Comparison of ENCODE assay signal across 8 cellular contexts in genomic region chr6:15260099-15260821, GRCh38. TPM values are rescaled to one million over a fixed set of nuclear protein-coding genes. Genes with fewer than 3 reads are reported as not detected.
DNase-seq lines count a peak whose midpoint lies in the region; ATAC-seq and TF ChIP-seq lines count a peak whose summit lies in the region.
"Had no signal": no experiment of that assay in that cellular context is flagged by ENCODE, and none has a peak within 500 bp of the region (broad histone marks: within the 10 kb centered on the region; RNA-seq: fewer than 3 reads in every experiment).

No MANE protein-coding gene starts in this region.

- peak overlapping the region; percentile 34 for H3K4me2 ChIP-seq in skeletal muscle satellite cell (ENCODE audit: low read length)

- DNase-seq in ELR (ENCODE audit: low read depth) (peak; percentile 48), RWPE2 (ENCODE audit: low spot score) (no peak), fibroblast of gingiva (ENCODE audit: low read depth) (peak; percentile 78), foreskin melanocyte (no peak)

- peak overlapping the region; percentile 16 for H3K27ac ChIP-seq in RWPE2 (ENCODE audit: poor library complexity, severe bottlenecking)
- H3K27ac ChIP-seq: ascending aorta had no signal

- peak overlapping the region; percentile 0 for H3K9ac ChIP-seq in skeletal muscle satellite cell (ENCODE audit: low read depth, low read length)

- H3K27me3 ChIP-seq in RWPE2 (ENCODE audit: insufficient read depth, poor library complexity, severe bottlenecking) (no peaks in the 10 kb centered on the region), skeletal muscle satellite cell (ENCODE audit: control insufficient read depth, insufficient read depth, low read length) (no peaks in the 10 kb centered on the region)
- H3K27me3 ChIP-seq: ascending aorta had no signal

- H3K9me3 ChIP-seq in RWPE2 (ENCODE audit: severe bottlenecking) (no peaks in the 10 kb centered on the region), skeletal muscle satellite cell (replicated peaks; ENCODE audit: low read length) (no peaks in the 10 kb centered on the region)
- H3K9me3 ChIP-seq: ascending aorta had no signal

- ATAC-seq in RWPE2 (ENCODE audit: low read depth) (peak; percentile 40; the same call in 2 of the 3 replicates), GM21737 (IDR thresholded peaks at IDR 0.05; ENCODE audit: unreplicated experiment) (no peak), GM21360 (IDR thresholded peaks at IDR 0.05; ENCODE audit: unreplicated experiment) (no peak)

- H3K4me3 ChIP-seq in RWPE2 (ENCODE audit: severe bottlenecking) (no peak overlapping the region), skeletal muscle satellite cell (ENCODE audit: low read length) (no peak overlapping the region)
- H3K4me3 ChIP-seq: ascending aorta had no signal

- H3K36me3 ChIP-seq in RWPE2 (ENCODE audit: low read depth): no peaks in the 10 kb centered on the region
- H3K36me3 ChIP-seq in skeletal muscle satellite cell (ENCODE audit: insufficient read depth, low read length): no peaks in the 10 kb centered on the region
- H3K36me3 ChIP-seq: ascending aorta had no signal

- H3K4me1 ChIP-seq in RWPE2 (ENCODE audit: insufficient read depth, poor library complexity, severe bottlenecking) (peaks cover 11% of the 10 kb centered on the region), skeletal muscle satellite cell (ENCODE audit: control insufficient read depth, insufficient read depth, low read length) (peaks cover 69% of the 10 kb centered on the region)

- TF ChIP-seq CTCF in RWPE2 (IDR thresholded peaks at IDR 0.05; ENCODE audit: poor library complexity, severe bottlenecking): no peak

RNA-seq across cellular contexts. Expression of gene JARID2, which starts 14.4 kb away (rescaled TPM):
- 12.2 and 14.2 TPM in 2 replicates for total RNA-seq in skeletal muscle satellite cell (2012; rRNA removed)

Comparison
In these comparisons a context has a peak if more than half of its experiments do, and no peak if none do; other contexts are left out.
1. DNase-seq: peak in ELR (single experiment) and fibroblast of gingiva (single experiment); none in RWPE2 (single experiment) and foreskin melanocyte (single experiment).